In genomic region chr3:55564709-55565108, GRCh38 we compare ENCODE assay signal across 17 cellular contexts.
DNase-seq lines count a peak whose midpoint lies in the region; ATAC-seq and TF ChIP-seq lines count a peak whose summit lies in the region.
"Had no signal": no experiment of that assay in that cellular context is flagged by ENCODE, and none has a peak within 500 bp of the region (broad histone marks: within the 10 kb centered on the region; RNA-seq: fewer than 3 reads in every experiment).

No MANE protein-coding gene starts in this region.

- H3K9me3 Mint-ChIP-seq in nephron: no peaks in the 10 kb centered on the region
- H3K9me3 Mint-ChIP-seq: IgD-negative memory B cell had no signal

- DNase-seq in DMS79 (lab: John Stamatoyannopoulos, UW) (peak; percentile 7), NCI-H1694 (lab: John Stamatoyannopoulos, UW) (peak; percentile 4), SJCRH30 (no peak), A172 (ENCODE audit: low spot score) (no peak), mesenteric fat pad (ENCODE audit: low spot score) (no peak)
- DNase-seq: Calu3; CD4-positive, CD25-positive, alpha-beta regulatory T cell; GOT3; NCI-H1436; NK-92 treated with Interleukin-12 subunit alpha and Interleukin-12 subunit beta, amount 100 ng/mL, for 24 hours; OCI-M1; RPMI8226; SW 1271 had no signal

- H3K36me3 ChIP-seq in SJCRH30: no peaks in the 10 kb centered on the region
- H3K36me3 ChIP-seq: SJSA1 had no signal

- H3K27me3 ChIP-seq in SJCRH30: no peaks in the 10 kb centered on the region
- H3K27me3 ChIP-seq: SJSA1 had no signal

- H3K4me3 Mint-ChIP-seq in nephron: peak overlapping the region in 1 of 3 experiments; percentile 9
- H3K4me3 Mint-ChIP-seq: CD4-positive, CD25-positive, alpha-beta regulatory T cell; IgD-negative memory B cell had no signal

- no peaks in the 10 kb centered on the region for H3K36me3 Mint-ChIP-seq in nephron (ENCODE audit: low read depth)
- H3K36me3 Mint-ChIP-seq: CD4-positive, CD25-positive, alpha-beta regulatory T cell; IgD-negative memory B cell had no signal

- peak overlapping the region; percentile 5; the same call in 1 of the 2 replicates for H3K27ac ChIP-seq in SJCRH30
- H3K27ac ChIP-seq: SJSA1 had no signal

- peaks cover 4% of the 10 kb centered on the region for H3K27me3 Mint-ChIP-seq in nephron (ENCODE audit: low read depth)
- H3K27me3 Mint-ChIP-seq: CD4-positive, CD25-positive, alpha-beta regulatory T cell had no signal

- H3K9me3 ChIP-seq in SJCRH30 (replicated peaks): no peaks in the 10 kb centered on the region
- H3K9me3 ChIP-seq: SJSA1 had no signal

- ATAC-seq in HG02571 (IDR thresholded peaks at IDR 0.05; ENCODE audit: unreplicated experiment): no peak

- H3K27ac Mint-ChIP-seq in nephron: peak overlapping the region; percentile 36 to 91 (median 80)
- H3K27ac Mint-ChIP-seq: CD4-positive, CD25-positive, alpha-beta regulatory T cell; IgD-negative memory B cell had no signal

- peaks cover 51% of the 10 kb centered on the region for H3K4me1 Mint-ChIP-seq in nephron
- H3K4me1 Mint-ChIP-seq: IgD-negative memory B cell had no signal

- no peak for TF ChIP-seq CTCF in nephron (IDR thresholded peaks at IDR 0.05; ENCODE audit: unreplicated experiment in 3 of 3)

- H3K4me1 ChIP-seq in SJCRH30: peaks cover 15% of the 10 kb centered on the region
- H3K4me1 ChIP-seq: SJSA1 had no signal

- no peak overlapping the region for H3K4me3 ChIP-seq in SJCRH30
- H3K4me3 ChIP-seq: SJSA1 had no signal

Comparison
In these comparisons a context has a peak if more than half of its experiments do, and no peak if none do; other contexts are left out.
1. DNase-seq: peak in DMS79 (single experiment) and NCI-H1694 (single experiment); none in SJCRH30 (0 of 2), A172 (single experiment) and mesenteric fat pad (single experiment).